1 cellular context compared by ENCODE assay signal in the genomic region with DNA sequence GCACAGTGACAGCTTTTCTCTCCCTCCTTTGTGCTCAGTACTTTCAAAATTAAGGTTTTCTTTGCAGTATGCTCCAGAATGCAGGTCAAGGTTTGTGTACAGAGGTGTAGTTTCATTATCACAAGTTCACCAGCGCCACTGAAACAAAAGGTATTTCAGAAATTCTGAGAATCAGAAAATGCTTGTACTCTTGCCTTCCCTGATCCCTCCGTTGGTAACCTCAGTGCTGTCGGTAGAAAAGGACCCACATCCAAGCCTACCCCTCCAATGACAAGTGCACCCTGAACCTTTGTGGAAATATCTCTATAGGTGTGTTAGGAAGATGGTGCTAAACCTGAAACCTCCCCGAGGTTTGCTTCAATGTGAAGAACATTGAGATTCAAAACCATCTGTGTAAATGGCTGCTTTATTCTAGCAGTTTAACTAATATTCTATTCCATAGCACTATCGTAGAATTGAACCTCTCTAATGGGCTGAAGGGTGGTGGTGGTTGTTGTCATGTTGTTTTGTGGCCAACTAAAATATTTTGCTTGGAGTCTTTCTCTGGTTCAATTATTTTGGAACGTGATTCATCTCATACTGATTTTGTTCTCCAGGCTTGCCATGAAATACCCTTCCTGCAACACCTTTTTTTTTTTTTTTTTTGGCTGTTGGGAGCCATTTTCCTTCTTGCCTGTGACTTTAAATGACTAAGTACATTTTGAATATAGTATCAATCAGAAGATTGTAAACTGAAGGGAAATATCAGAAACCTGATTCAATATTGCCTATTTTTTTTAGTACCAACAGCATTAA.
TF ChIP-seq lines count a peak whose summit lies in the region.

No MANE protein-coding gene starts in this region.

TF ChIP-seq in HepG2, 621 proteins besides CTCF, POLR2A, EP300 and RAD21 (continued from another document):
- TF ChIP-seq, protein P1, sequence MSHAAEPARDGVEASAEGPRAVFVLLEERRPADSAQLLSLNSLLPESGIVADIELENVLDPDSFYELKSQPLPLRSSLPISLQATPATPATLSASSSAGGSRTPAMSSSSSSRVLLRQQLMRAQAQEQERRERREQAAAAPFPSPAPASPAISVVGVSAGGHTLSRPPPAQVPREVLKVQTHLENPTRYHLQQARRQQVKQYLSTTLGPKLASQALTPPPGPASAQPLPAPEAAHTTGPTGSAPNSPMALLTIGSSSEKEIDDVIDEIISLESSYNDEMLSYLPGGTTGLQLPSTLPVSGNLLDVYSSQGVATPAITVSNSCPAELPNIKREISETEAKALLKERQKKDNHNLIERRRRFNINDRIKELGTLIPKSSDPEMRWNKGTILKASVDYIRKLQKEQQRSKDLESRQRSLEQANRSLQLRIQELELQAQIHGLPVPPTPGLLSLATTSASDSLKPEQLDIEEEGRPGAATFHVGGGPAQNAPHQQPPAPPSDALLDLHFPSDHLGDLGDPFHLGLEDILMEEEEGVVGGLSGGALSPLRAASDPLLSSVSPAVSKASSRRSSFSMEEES (CRISPR knock-in tag; IDR thresholded peaks at IDR 0.05), result no peak
- TF ChIP-seq JUND (CRISPR knock-in tag; IDR thresholded peaks at IDR 0.05) (no peak), MZF1 (CRISPR knock-in tag; IDR thresholded peaks at IDR 0.05; ENCODE audit: borderline replicate concordance) (no peak), NR2F6 (IDR thresholded peaks at IDR 0.05) (peak; percentile 41; the same call in 1 of the 2 replicates), NR2F6 (CRISPR knock-in tag; IDR thresholded peaks at IDR 0.05) (peak; percentile 74), HNF1A (IDR thresholded peaks at IDR 0.05; ENCODE audit: low read depth) (no peak), HNF1A (CRISPR knock-in tag; IDR thresholded peaks at IDR 0.05; ENCODE audit: borderline replicate concordance) (peak; percentile 21; the same call in 1 of the 2 replicates), YEATS4 (CRISPR knock-in tag; IDR thresholded peaks at IDR 0.05; ENCODE audit: borderline replicate concordance) (no peak), ZNF598 (CRISPR knock-in tag; IDR thresholded peaks at IDR 0.05; ENCODE audit: borderline replicate concordance) (no peak), FOXM1 (CRISPR knock-in tag; IDR thresholded peaks at IDR 0.05) (no peak)
- TF ChIP-seq, protein P2, sequence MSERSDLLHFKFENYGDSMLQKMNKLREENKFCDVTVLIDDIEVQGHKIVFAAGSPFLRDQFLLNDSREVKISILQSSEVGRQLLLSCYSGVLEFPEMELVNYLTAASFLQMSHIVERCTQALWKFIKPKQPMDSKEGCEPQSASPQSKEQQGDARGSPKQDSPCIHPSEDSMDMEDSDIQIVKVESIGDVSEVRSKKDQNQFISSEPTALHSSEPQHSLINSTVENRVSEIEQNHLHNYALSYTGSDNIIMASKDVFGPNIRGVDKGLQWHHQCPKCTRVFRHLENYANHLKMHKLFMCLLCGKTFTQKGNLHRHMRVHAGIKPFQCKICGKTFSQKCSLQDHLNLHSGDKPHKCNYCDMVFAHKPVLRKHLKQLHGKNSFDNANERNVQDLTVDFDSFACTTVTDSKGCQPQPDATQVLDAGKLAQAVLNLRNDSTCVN (CRISPR knock-in tag; IDR thresholded peaks at IDR 0.05; ENCODE audit: borderline replicate concordance), result no peak
